24 cellular contexts compared by ENCODE assay signal in genomic region chr12:122949405-122949804, GRCh38.
"Had no signal": no experiment of that assay in that cellular context is flagged by ENCODE, and none has a peak within 500 bp of the region (broad histone marks: within the 10 kb centered on the region; RNA-seq: fewer than 3 reads in every experiment).

No MANE protein-coding gene starts in this region.

- H3K36me3 ChIP-seq: cardiac muscle cell, lower lobe of right lung had no signal

- H3K27me3 ChIP-seq: cardiac muscle cell, heart right ventricle, testis had no signal

- H3K36me3 Mint-ChIP-seq: activated CD8-positive, alpha-beta memory T cell treated with anti-CD3 and anti-CD28 coated beads, Interleukin-2, amount 10 ng/mL, durations not matched to agents 7 days and 5 days; mesothelial cell of epicardium; type B pancreatic cell had no signal

- DNase-seq: activated CD4-positive, alpha-beta T cell treated with anti-CD3 and anti-CD28 coated beads for 48 hours; activated CD4-positive, CD25-positive, alpha-beta regulatory T cell; activated CD8-positive, alpha-beta memory T cell treated with anti-CD3 and anti-CD28 coated beads, Interleukin-2, amount 10 ng/mL, durations not matched to agents 7 days and 5 days; activated CD8-positive, alpha-beta T cell treated with anti-CD3 and anti-CD28 coated beads for 36 hours; activated gamma-delta T cell; activated naive CD4-positive, alpha-beta T cell treated with anti-CD3 and anti-CD28 coated beads, Interleukin-2, amount 50 U/mL, for 16 hours; activated naive CD8-positive, alpha-beta T cell treated with anti-CD3 and anti-CD28 coated beads, Interleukin-2, amount 50 U/mL, for 24 hours; activated T-cell treated with anti-CD3 and anti-CD28 coated beads for 4 hours; effector CD4-positive, alpha-beta T cell; foreskin fibroblast; heart right ventricle; lower lobe of right lung; small intestine; stimulated activated CD4-positive, alpha-beta T cell treated with anti-CD3 and anti-CD28 coated beads, Interleukin-15, amount 100 ng/mL, for 24 hours; stimulated activated naive CD4-positive, alpha-beta T cell; testis had no signal

- H3K4me3 ChIP-seq: cardiac muscle cell, heart right ventricle, lower lobe of right lung, testis had no signal

- H3K4me3 Mint-ChIP-seq: activated CD8-positive, alpha-beta memory T cell treated with anti-CD3 and anti-CD28 coated beads, Interleukin-2, amount 10 ng/mL, durations not matched to agents 7 days and 5 days; activated CD8-positive, alpha-beta T cell treated with anti-CD3 and anti-CD28 coated beads for 36 hours; activated naive CD8-positive, alpha-beta T cell treated with anti-CD3 and anti-CD28 coated beads, Interleukin-2, amount 50 U/mL, for 24 hours; activated T-helper 1 cell treated with anti-CD3 and anti-CD28 coated beads, Interleukin-12 subunit alpha, Interleukin-12 subunit beta, Interleukin-2, Interleukin-4 antibody, amounts not matched to agents 30 ng/mL and 10 ng/mL and 1 ng/mL, durations not matched to agents 14 hours and 24 hours and 36 hours; dendritic cell treated with granulocyte-macrophage colony-stimulating factor and Interleukin-4, amounts not matched to agents 40 ng/mL and 50 ng/mL, for 4 days; mesothelial cell of epicardium; nephron; T-helper 1 cell treated with Interleukin-12 subunit alpha and Interleukin-12 subunit beta and Interleukin-4 antibody, amounts not matched to agents 30 μg/mL and 1 μg/mL, for 36 hours; type B pancreatic cell had no signal

- ATAC-seq: activated CD8-positive, alpha-beta memory T cell treated with anti-CD3 and anti-CD28 coated beads, Interleukin-2, amount 10 ng/mL, durations not matched to agents 7 days and 5 days; activated CD8-positive, alpha-beta T cell treated with anti-CD3 and anti-CD28 coated beads for 36 hours; activated naive CD8-positive, alpha-beta T cell treated with anti-CD3 and anti-CD28 coated beads, Interleukin-2, amount 50 U/mL, for 24 hours; heart right ventricle; lower lobe of right lung; sciatic nerve had no signal

- H3K27ac Mint-ChIP-seq: activated CD8-positive, alpha-beta memory T cell treated with anti-CD3 and anti-CD28 coated beads, Interleukin-2, amount 10 ng/mL, durations not matched to agents 7 days and 5 days; activated CD8-positive, alpha-beta T cell treated with anti-CD3 and anti-CD28 coated beads for 36 hours; activated naive CD8-positive, alpha-beta T cell treated with anti-CD3 and anti-CD28 coated beads, Interleukin-2, amount 50 U/mL, for 24 hours; activated T-helper 1 cell treated with anti-CD3 and anti-CD28 coated beads, Interleukin-12 subunit alpha, Interleukin-12 subunit beta, Interleukin-2, Interleukin-4 antibody, amounts not matched to agents 30 ng/mL and 10 ng/mL and 1 ng/mL, durations not matched to agents 14 hours and 24 hours and 36 hours; dendritic cell treated with granulocyte-macrophage colony-stimulating factor and Interleukin-4, amounts not matched to agents 40 ng/mL and 50 ng/mL, for 4 days; mesothelial cell of epicardium; nephron; T-helper 1 cell treated with Interleukin-12 subunit alpha and Interleukin-12 subunit beta and Interleukin-4 antibody, amounts not matched to agents 30 μg/mL and 1 μg/mL, for 36 hours; type B pancreatic cell had no signal

- H3K27ac ChIP-seq: cardiac muscle cell, heart right ventricle, lower lobe of right lung had no signal

- H3K9me3 Mint-ChIP-seq: activated CD8-positive, alpha-beta T cell treated with anti-CD3 and anti-CD28 coated beads for 36 hours; activated naive CD8-positive, alpha-beta T cell treated with anti-CD3 and anti-CD28 coated beads, Interleukin-2, amount 50 U/mL, for 24 hours; activated T-helper 1 cell treated with anti-CD3 and anti-CD28 coated beads, Interleukin-12 subunit alpha, Interleukin-12 subunit beta, Interleukin-2, Interleukin-4 antibody, amounts not matched to agents 30 ng/mL and 10 ng/mL and 1 ng/mL, durations not matched to agents 14 hours and 24 hours and 36 hours; dendritic cell treated with granulocyte-macrophage colony-stimulating factor and Interleukin-4, amounts not matched to agents 40 ng/mL and 50 ng/mL, for 4 days; mesothelial cell of epicardium; nephron; T-helper 1 cell treated with Interleukin-12 subunit alpha and Interleukin-12 subunit beta and Interleukin-4 antibody, amounts not matched to agents 30 μg/mL and 1 μg/mL, for 36 hours; type B pancreatic cell had no signal

- H3K27me3 Mint-ChIP-seq: activated CD8-positive, alpha-beta memory T cell treated with anti-CD3 and anti-CD28 coated beads, Interleukin-2, amount 10 ng/mL, durations not matched to agents 7 days and 5 days; activated naive CD8-positive, alpha-beta T cell treated with anti-CD3 and anti-CD28 coated beads, Interleukin-2, amount 50 U/mL, for 24 hours; type B pancreatic cell had no signal

- H3K9me3 ChIP-seq: heart right ventricle, lower lobe of right lung, testis had no signal
